12 cellular contexts compared by ENCODE assay signal in the genomic region with DNA sequence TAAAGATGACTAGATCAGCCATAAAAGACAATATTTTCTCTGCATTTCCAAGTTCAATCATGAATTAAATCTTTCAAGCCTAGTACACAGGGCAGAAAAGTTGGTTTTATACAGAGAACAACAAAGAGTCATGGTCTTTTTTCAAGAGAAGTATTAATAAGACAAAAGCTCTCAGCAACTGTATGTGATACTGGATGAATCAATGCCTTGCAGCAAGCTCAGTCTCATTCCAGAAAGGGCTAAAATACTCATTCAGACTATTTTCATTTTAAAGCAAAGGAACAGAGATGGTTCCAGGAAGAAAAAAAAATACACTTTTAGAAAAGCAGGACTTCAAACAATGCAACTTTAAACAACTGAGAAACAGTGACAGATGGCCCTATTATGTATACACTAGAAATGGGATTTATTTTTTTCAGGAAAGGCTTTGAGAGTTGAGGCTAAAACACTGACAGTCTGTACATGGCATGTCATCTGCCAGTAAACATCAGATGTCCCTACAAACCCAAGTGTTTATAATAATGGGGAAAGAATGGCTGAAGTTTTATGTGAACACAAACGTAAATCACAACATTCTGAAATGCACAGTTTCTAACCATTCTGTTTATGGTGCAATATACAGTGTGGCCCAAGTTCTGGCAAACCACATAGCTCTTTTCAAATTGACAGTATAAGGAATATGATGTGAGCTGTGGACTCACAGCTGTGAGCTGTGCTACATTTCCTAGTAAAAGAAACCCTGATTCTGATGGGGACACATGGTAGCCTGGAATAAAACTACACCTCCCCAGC.
DNase-seq lines count a peak whose midpoint lies in the region; ATAC-seq, FAIRE-seq and TF ChIP-seq lines count a peak whose summit lies in the region.
"Had no signal": no experiment of that assay in that cellular context is flagged by ENCODE, and none has a peak within 500 bp of the region (broad histone marks: within the 10 kb centered on the region; RNA-seq: fewer than 3 reads in every experiment).

No MANE protein-coding gene starts in this region.

- peaks cover 8% of the 10 kb centered on the region for H3K79me2 ChIP-seq in keratinocyte (ENCODE audit: control insufficient read depth, insufficient read depth, low read length)

- peak; percentile 23 for ATAC-seq in SK-N-SH treated with all-trans-retinoic acid at 6 μM for 48 hours

- H3K9me1 ChIP-seq in keratinocyte (ENCODE audit: control insufficient read depth, extremely low read depth, insufficient read depth, low read length), result peaks cover 3% of the 10 kb centered on the region

- H3K27ac ChIP-seq in keratinocyte (ENCODE audit: control insufficient read depth, insufficient read depth, low read length), result no peak overlapping the region
- peak overlapping the region; percentile 81 for H3K27ac ChIP-seq in temporal lobe (ENCODE audit: low read depth, low read length)
- H3K27ac ChIP-seq: right lobe of liver, RWPE1 had no signal

- TF ChIP-seq CTCF in keratinocyte (optimal IDR thresholded peaks at IDR 0.05 in 1 of 3, IDR thresholded peaks at IDR 0.05 in 1 of 3, conservative IDR thresholded peaks at IDR 0.05 in 1 of 3; ENCODE audit: extremely low read depth in 1 of 3, insufficient read depth in 2 of 3, low read length in 3 of 3), result no peak

- no peaks in the 10 kb centered on the region for H4K20me1 ChIP-seq in keratinocyte (ENCODE audit: control insufficient read depth, extremely low read depth, insufficient read depth, low read length)

- H3K4me3 ChIP-seq in keratinocyte (ENCODE audit: control insufficient read depth in 2 of 3, extremely low read depth in 1 of 3, insufficient read depth in 2 of 3, low read depth in 1 of 3, low read length in 3 of 3), result no peak overlapping the region
- H3K4me3 ChIP-seq: right lobe of liver had no signal

- H3K9me3 ChIP-seq in keratinocyte (ENCODE audit: control insufficient read depth, low read depth, low read length), result no peaks in the 10 kb centered on the region
- H3K9me3 ChIP-seq: right lobe of liver had no signal

- no peaks in the 10 kb centered on the region for H3K27me3 ChIP-seq in keratinocyte (ENCODE audit: control insufficient read depth, extremely low read depth, insufficient read depth, low read length)
- H3K27me3 ChIP-seq: right lobe of liver had no signal

- H3K36me3 ChIP-seq in keratinocyte (ENCODE audit: control insufficient read depth in 2 of 2, extremely low read depth in 1 of 2, insufficient read depth in 2 of 2, low read length in 2 of 2), result no peaks in the 10 kb centered on the region
- H3K36me3 ChIP-seq: right lobe of liver had no signal

- FAIRE-seq in keratinocyte (lab: Jason Lieb, UNC), result peak; percentile 46
- FAIRE-seq in RCC 7860 (lab: Jason Lieb, UNC), result no peak
- FAIRE-seq: endometrium had no signal

- dilution Hi-C loops in keratinocyte (cut with MboI; ENCODE audit: extremely low pct_ligation_motif_present, low sequenced_read_pairs), result no loop called here

- no peak overlapping the region for H3K4me2 ChIP-seq in keratinocyte (ENCODE audit: control insufficient read depth, extremely low read depth, insufficient read depth, low read depth, low read length)

- no peak overlapping the region for H3K9ac ChIP-seq in keratinocyte (ENCODE audit: control insufficient read depth, extremely low read depth, insufficient read depth, low read length)

- no peak overlapping the region for H2AFZ ChIP-seq in keratinocyte (ENCODE audit: control insufficient read depth, low read length)

- DNase-seq in M059J (ENCODE audit: low read depth), result peak; percentile 41
- no peak for DNase-seq in keratinocyte (ENCODE audit: low read depth, low spot score)
- no peak for DNase-seq in COLO829 (ENCODE audit: low spot score)
- DNase-seq in putamen (ENCODE audit: low spot score), result no peak
- DNase-seq in RCC 7860 (ENCODE audit: low spot score), result no peak
- DNase-seq: H7, NCI-H2029 treated with DMSO at 0.1 percent for 48 hours had no signal

- H3K4me1 ChIP-seq in keratinocyte (ENCODE audit: control insufficient read depth, extremely low read depth, insufficient read depth, low read length), result peaks cover 33% of the 10 kb centered on the region

TF ChIP-seq in SK-N-SH treated with all-trans-retinoic acid at 6 μM for 48 hours, 23 proteins besides CTCF, POLR2A, EP300 and RAD21:
- TF ChIP-seq TOX (CRISPR knock-in tag; IDR thresholded peaks at IDR 0.05; ENCODE audit: borderline replicate concordance) (no peak), ZFP3 (CRISPR knock-in tag; IDR thresholded peaks at IDR 0.05) (no peak), TCF4 (CRISPR knock-in tag; IDR thresholded peaks at IDR 0.05; ENCODE audit: borderline replicate concordance) (no peak), POU6F1 (CRISPR knock-in tag; IDR thresholded peaks at IDR 0.05; ENCODE audit: borderline replicate concordance, low read depth) (no peak), PPARA (CRISPR knock-in tag; IDR thresholded peaks at IDR 0.05; ENCODE audit: borderline replicate concordance) (no peak), SNAI2 (CRISPR knock-in tag; IDR thresholded peaks at IDR 0.05) (no peak), BACH2 (CRISPR knock-in tag; IDR thresholded peaks at IDR 0.05; ENCODE audit: borderline replicate concordance) (no peak), PATZ1 (CRISPR knock-in tag; IDR thresholded peaks at IDR 0.05; ENCODE audit: borderline replicate concordance) (no peak), ARNTL (CRISPR knock-in tag; IDR thresholded peaks at IDR 0.05; ENCODE audit: borderline replicate concordance, low read depth) (no peak), ISL1 (CRISPR knock-in tag; IDR thresholded peaks at IDR 0.05) (no peak), ZNF8 (CRISPR knock-in tag; IDR thresholded peaks at IDR 0.05) (no peak), ZC3H10 (CRISPR knock-in tag; IDR thresholded peaks at IDR 0.05) (no peak)
- TF ChIP-seq, protein P1, sequence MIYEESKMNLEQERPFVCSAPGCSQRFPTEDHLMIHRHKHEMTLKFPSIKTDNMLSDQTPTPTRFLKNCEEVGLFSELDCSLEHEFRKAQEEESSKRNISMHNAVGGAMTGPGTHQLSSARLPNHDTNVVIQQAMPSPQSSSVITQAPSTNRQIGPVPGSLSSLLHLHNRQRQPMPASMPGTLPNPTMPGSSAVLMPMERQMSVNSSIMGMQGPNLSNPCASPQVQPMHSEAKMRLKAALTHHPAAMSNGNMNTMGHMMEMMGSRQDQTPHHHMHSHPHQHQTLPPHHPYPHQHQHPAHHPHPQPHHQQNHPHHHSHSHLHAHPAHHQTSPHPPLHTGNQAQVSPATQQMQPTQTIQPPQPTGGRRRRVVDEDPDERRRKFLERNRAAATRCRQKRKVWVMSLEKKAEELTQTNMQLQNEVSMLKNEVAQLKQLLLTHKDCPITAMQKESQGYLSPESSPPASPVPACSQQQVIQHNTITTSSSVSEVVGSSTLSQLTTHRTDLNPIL (CRISPR knock-in tag; IDR thresholded peaks at IDR 0.05; ENCODE audit: low read depth), result no peak
- TF ChIP-seq, protein P2, sequence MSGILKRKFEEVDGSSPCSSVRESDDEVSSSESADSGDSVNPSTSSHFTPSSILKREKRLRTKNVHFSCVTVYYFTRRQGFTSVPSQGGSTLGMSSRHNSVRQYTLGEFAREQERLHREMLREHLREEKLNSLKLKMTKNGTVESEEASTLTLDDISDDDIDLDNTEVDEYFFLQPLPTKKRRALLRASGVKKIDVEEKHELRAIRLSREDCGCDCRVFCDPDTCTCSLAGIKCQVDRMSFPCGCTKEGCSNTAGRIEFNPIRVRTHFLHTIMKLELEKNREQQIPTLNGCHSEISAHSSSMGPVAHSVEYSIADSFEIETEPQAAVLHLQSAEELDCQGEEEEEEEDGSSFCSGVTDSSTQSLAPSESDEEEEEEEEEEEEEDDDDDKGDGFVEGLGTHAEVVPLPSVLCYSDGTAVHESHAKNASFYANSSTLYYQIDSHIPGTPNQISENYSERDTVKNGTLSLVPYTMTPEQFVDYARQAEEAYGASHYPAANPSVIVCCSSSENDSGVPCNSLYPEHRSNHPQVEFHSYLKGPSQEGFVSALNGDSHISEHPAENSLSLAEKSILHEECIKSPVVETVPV (CRISPR knock-in tag; IDR thresholded peaks at IDR 0.05), result no peak
